Comparison of ENCODE assay signal across 24 cellular contexts in genomic region chr17:2312736-2313135, GRCh38. TPM values are rescaled to one million over a fixed set of nuclear protein-coding genes. Genes with fewer than 3 reads are reported as not detected.
DNase-seq lines count a peak whose midpoint lies in the region; ATAC-seq and TF ChIP-seq lines count a peak whose summit lies in the region.
"Had no signal": no experiment of that assay in that cellular context is flagged by ENCODE, and none has a peak within 500 bp of the region (broad histone marks: within the 10 kb centered on the region; RNA-seq: fewer than 3 reads in every experiment).

No MANE protein-coding gene starts in this region.

- no peaks in the 10 kb centered on the region for H3K27me3 ChIP-seq in PC-9 (ENCODE audit: insufficient read depth, low read depth)
- H3K27me3 ChIP-seq: SJSA1 had no signal

- H3K4me1 ChIP-seq in PC-9 (replicated peaks; ENCODE audit: insufficient read depth): no peaks in the 10 kb centered on the region; the same call in 1 of the 2 replicates
- H3K4me1 ChIP-seq: A549, Caco-2, SJSA1 had no signal

- intact Hi-C loops in PC-9 (cut with micrococcal nuclease; ENCODE audit: unreplicated experiment): no loop called here
- intact Hi-C loops in activated CD8-positive, alpha-beta T cell treated with anti-CD3 and anti-CD28 coated beads for 36 hours (cut with micrococcal nuclease): no loop called here

- peaks cover 2% of the 10 kb centered on the region for H3K4me1 Mint-ChIP-seq in activated CD8-positive, alpha-beta T cell treated with anti-CD3 and anti-CD28 coated beads for 36 hours (ENCODE audit: low read depth)

- ATAC-seq in activated CD8-positive, alpha-beta T cell treated with anti-CD3 and anti-CD28 coated beads for 36 hours: no peak
- ATAC-seq: A549; CD8-positive, alpha-beta T cell; HCT116; Right ventricle myocardium inferior had no signal

- no peaks in the 10 kb centered on the region for H3K27me3 Mint-ChIP-seq in activated CD8-positive, alpha-beta T cell treated with anti-CD3 and anti-CD28 coated beads for 36 hours
- H3K27me3 Mint-ChIP-seq: B cell had no signal

- H3K9me2 ChIP-seq in PC-9 (ENCODE audit: insufficient read depth): no peaks in the 10 kb centered on the region

- peaks cover 2% of the 10 kb centered on the region for H3K36me3 Mint-ChIP-seq in activated CD8-positive, alpha-beta T cell treated with anti-CD3 and anti-CD28 coated beads for 36 hours (ENCODE audit: low read depth)
- H3K36me3 Mint-ChIP-seq: CD8-positive, alpha-beta T cell had no signal

- no peaks in the 10 kb centered on the region for H3K9me3 Mint-ChIP-seq in activated CD8-positive, alpha-beta T cell treated with anti-CD3 and anti-CD28 coated beads for 36 hours
- H3K9me3 Mint-ChIP-seq: CD8-positive, alpha-beta T cell had no signal

- TF ChIP-seq CTCF in PC-9 (conservative IDR thresholded peaks at IDR 0.05) (no peak), cardiac fibroblast (IDR thresholded peaks at IDR 0.05; ENCODE audit: low read depth, low read length) (no peak)
- TF ChIP-seq CTCF in activated CD8-positive, alpha-beta T cell treated with anti-CD3 and anti-CD28 coated beads for 36 hours (IDR thresholded peaks at IDR 0.05): no peak

- H3K79me2 ChIP-seq in PC-9 (ENCODE audit: low read depth): 0 out of 2 replicates have a peak, but pooled peaks cover 5% of the 10 kb centered on the region

- no peaks in the 10 kb centered on the region for H3K9me3 ChIP-seq in PC-9 (ENCODE audit: insufficient read depth, low read depth)
- H3K9me3 ChIP-seq: A549, Caco-2, SJSA1 had no signal

- H3K4me2 ChIP-seq in PC-9: no peak overlapping the region
- H3K4me2 ChIP-seq: A549 had no signal

- peak overlapping the region; percentile 18; the same call in 1 of the 2 replicates for H3K27ac ChIP-seq in PC-9
- H3K27ac ChIP-seq: A549, C4-2B, SJSA1 had no signal

- no peak overlapping the region for H2AFZ ChIP-seq in PC-9

- no peak for DNase-seq in PC-9
- DNase-seq in cardiac fibroblast (ENCODE audit: low read depth in 2 of 2): peak; percentile 22 to 39
- DNase-seq in fibroblast of gingiva (ENCODE audit: low read depth): peak; percentile 74
- DNase-seq in iris pigment epithelial cell (ENCODE audit: low read depth): peak; percentile 34
- no peak for DNase-seq in NCI-H1048 (lab: John Stamatoyannopoulos, UW)
- no peak for DNase-seq in activated CD8-positive, alpha-beta T cell treated with anti-CD3 and anti-CD28 coated beads for 36 hours
- no peak for DNase-seq in HK-2 (ENCODE audit: unreplicated experiment)
- no peak for DNase-seq in SHP77 (lab: John Stamatoyannopoulos, UW)
- DNase-seq: Caco-2; CD8-positive, alpha-beta T cell; Karpas-422; NCI-H1092 treated with DMSO at 0.1 percent for 48 hours; NCI-H1436 treated with DMSO at 0.1 percent for 48 hours; NCI-H187 treated with DMSO at 0.1 percent for 48 hours; NCI-H2107; NCI-H446; NCI-H524 treated with DMSO at 0.1 percent for 48 hours; NCI-H774 had no signal

- H3K27ac Mint-ChIP-seq in activated CD8-positive, alpha-beta T cell treated with anti-CD3 and anti-CD28 coated beads for 36 hours: no peak overlapping the region
- H3K27ac Mint-ChIP-seq: B cell; CD8-positive, alpha-beta T cell had no signal

- H3K4me3 Mint-ChIP-seq in activated CD8-positive, alpha-beta T cell treated with anti-CD3 and anti-CD28 coated beads for 36 hours: no peak overlapping the region
- H3K4me3 Mint-ChIP-seq: B cell; CD8-positive, alpha-beta T cell had no signal

- CTCF ChIA-PET in PC-9 (lab: Charles Lee): no interaction called here
- CTCF ChIA-PET in activated CD8-positive, alpha-beta T cell treated with anti-CD3 and anti-CD28 coated beads for 36 hours (lab: Charles Lee): interaction anchor here (0.9 kb wide), 1 partner anchor 258 kb away, joined by 3 read pairs; the partner anchor contains the start of gene HIC1

- POLR2A ChIA-PET in PC-9 (lab: Charles Lee; ENCODE audit: unreplicated experiment): interaction anchor here (0.6 to 0.7 kb wide), 2 partner anchors 9 kb away, joined by 3 read pairs; partner anchors contain the start of genes SMG6 and SRR
- POLR2A ChIA-PET in activated CD8-positive, alpha-beta T cell treated with anti-CD3 and anti-CD28 coated beads for 36 hours (lab: Charles Lee): interaction anchor here (0.7 to 1.0 kb wide), 2 partner anchors 10 to 12 kb away, joined by 3 read pairs; no protein-coding TSS in a partner anchor

- peaks cover 4% of the 10 kb centered on the region; the same call in 1 of the 2 replicates for H4K20me1 ChIP-seq in PC-9 (ENCODE audit: insufficient read depth)

- peaks cover 9% of the 10 kb centered on the region for H3K36me3 ChIP-seq in PC-9 (ENCODE audit: low read depth)

- no TSS peak for BruUV-seq in PC-9 (replicated peaks; lab: Mats Ljungman, UMichigan)

- H3K4me3 ChIP-seq in PC-9 (no peak overlapping the region), cardiac fibroblast (replicated peaks in 1 of 2; ENCODE audit: low read depth in 2 of 2, low read length in 2 of 2) (no peak overlapping the region)
- H3K4me3 ChIP-seq: A549, SJSA1 had no signal

- H3F3A ChIP-seq in PC-9 (ENCODE audit: insufficient read depth, low read depth): peaks cover 35% of the 10 kb centered on the region

RNA-seq across cellular contexts. Expression of gene SRR, which starts 9.0 kb away (rescaled TPM):
- total RNA-seq in PC-9 (2021): 41.8 and 52.3 TPM in 2 replicates
- 10 to 100 TPM in 1 of 2 experiments, 1 to 10 TPM in 1; 9.6 to 12.7 TPM for total RNA-seq in activated CD8-positive, alpha-beta T cell treated with anti-CD3 and anti-CD28 coated beads for 36 hours

RNA-seq across cellular contexts. Expression of gene SMG6, which starts 9.2 kb away (rescaled TPM):
- total RNA-seq in PC-9 (2021): 43.1 and 49.4 TPM in 2 replicates
- total RNA-seq in activated CD8-positive, alpha-beta T cell treated with anti-CD3 and anti-CD28 coated beads for 36 hours: 10 to 100 TPM; 39.6 to 40.4 TPM

RNA-seq across cellular contexts. Expression of gene TSR1, which starts 23.5 kb away (rescaled TPM):
- total RNA-seq in PC-9 (2021): 42.3 and 42.5 TPM in 2 replicates
- 10 to 100 TPM; 75.8 to 79.4 TPM for total RNA-seq in activated CD8-positive, alpha-beta T cell treated with anti-CD3 and anti-CD28 coated beads for 36 hours

RNA-seq across cellular contexts. Expression of gene SGSM2, which starts 24.6 kb away (rescaled TPM):
- total RNA-seq in PC-9 (2021): 62.0 and 65.7 TPM in 2 replicates
- total RNA-seq in activated CD8-positive, alpha-beta T cell treated with anti-CD3 and anti-CD28 coated beads for 36 hours: 10 to 100 TPM; 31.8 to 37.7 TPM

Comparison
In these comparisons a context has a peak if more than half of its experiments do, and no peak if none do; other contexts are left out.
1. DNase-seq: peak in cardiac fibroblast (2 of 2), fibroblast of gingiva (single experiment) and iris pigment epithelial cell (single experiment); none in PC-9 (0 of 2), NCI-H1048 (single experiment), activated CD8-positive, alpha-beta T cell treated with anti-CD3 and anti-CD28 coated beads for 36 hours (single experiment), HK-2 (single experiment) and SHP77 (0 of 2).